1 cellular context compared by ENCODE assay signal in the genomic region with DNA sequence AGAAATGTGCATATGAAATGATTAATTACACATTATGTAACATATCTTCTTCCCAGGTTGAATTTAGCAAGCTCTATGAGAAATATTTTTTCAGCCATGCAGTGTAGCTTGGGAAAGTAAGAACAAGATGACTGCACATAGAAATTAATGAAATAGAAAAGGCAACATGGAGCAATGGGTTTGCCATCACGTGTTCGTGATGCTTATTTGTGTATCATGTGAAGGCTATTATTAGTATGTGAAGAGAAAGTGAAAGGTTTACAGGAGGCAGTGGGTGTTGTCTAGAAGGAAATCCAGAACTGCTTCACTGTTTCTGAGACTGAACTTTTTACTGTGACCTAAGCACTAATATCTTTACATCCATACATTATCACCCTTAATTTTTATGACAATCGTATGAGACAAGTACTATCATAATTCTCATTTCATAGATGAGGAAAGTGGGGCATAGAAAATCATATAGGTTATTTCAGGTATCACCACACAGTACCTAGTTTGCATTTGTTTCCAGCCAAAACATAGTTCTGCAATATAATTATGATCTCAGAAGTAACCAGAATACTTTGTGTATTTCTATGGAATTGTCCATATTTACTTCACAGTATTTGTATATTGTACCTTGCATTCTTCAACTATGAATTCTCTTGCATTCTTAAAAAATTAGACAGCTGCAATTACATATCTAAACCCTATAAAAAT.
TF ChIP-seq lines count a peak whose summit lies in the region.

No MANE protein-coding gene starts in this region.

TF ChIP-seq in HepG2, 621 proteins besides CTCF, POLR2A, EP300 and RAD21:
- TF ChIP-seq ZNF567 (CRISPR knock-in tag; IDR thresholded peaks at IDR 0.05; ENCODE audit: borderline replicate concordance), result no peak
- TF ChIP-seq ZNF607 (CRISPR knock-in tag; IDR thresholded peaks at IDR 0.05; ENCODE audit: borderline replicate concordance), result no peak
- no peak for TF ChIP-seq CHD4 (IDR thresholded peaks at IDR 0.05; ENCODE audit: borderline replicate concordance, low read length)
- TF ChIP-seq, protein P1, sequence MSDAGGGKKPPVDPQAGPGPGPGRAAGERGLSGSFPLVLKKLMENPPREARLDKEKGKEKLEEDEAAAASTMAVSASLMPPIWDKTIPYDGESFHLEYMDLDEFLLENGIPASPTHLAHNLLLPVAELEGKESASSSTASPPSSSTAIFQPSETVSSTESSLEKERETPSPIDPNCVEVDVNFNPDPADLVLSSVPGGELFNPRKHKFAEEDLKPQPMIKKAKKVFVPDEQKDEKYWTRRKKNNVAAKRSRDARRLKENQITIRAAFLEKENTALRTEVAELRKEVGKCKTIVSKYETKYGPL (CRISPR knock-in tag; IDR thresholded peaks at IDR 0.05), result no peak
- TF ChIP-seq ZSCAN20 (CRISPR knock-in tag; IDR thresholded peaks at IDR 0.05; ENCODE audit: borderline replicate concordance), result no peak
- no peak for TF ChIP-seq ZNF367 (CRISPR knock-in tag; IDR thresholded peaks at IDR 0.05; ENCODE audit: borderline replicate concordance)
- no peak for TF ChIP-seq TCF7 (IDR thresholded peaks at IDR 0.05; ENCODE audit: low read depth)
- TF ChIP-seq, protein P2, sequence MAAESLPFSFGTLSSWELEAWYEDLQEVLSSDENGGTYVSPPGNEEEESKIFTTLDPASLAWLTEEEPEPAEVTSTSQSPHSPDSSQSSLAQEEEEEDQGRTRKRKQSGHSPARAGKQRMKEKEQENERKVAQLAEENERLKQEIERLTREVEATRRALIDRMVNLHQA (CRISPR knock-in tag; IDR thresholded peaks at IDR 0.05), result no peak
- TF ChIP-seq ZNF572 (CRISPR knock-in tag; IDR thresholded peaks at IDR 0.05), result no peak
- TF ChIP-seq, protein P3, sequence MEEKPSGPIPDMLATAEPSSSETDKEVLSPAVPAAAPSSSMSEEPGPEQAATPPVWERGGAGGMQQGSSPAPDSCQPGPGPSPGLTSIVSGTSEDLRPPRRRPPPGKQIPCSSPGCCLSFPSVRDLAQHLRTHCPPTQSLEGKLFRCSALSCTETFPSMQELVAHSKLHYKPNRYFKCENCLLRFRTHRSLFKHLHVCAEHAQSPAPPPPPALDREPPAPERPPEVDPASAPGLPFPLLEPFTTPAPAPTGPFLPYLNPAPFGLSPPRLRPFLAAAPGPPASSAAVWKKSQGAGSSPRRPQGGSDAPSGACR (CRISPR knock-in tag; IDR thresholded peaks at IDR 0.05), result no peak
- TF ChIP-seq ISX (CRISPR knock-in tag; conservative IDR thresholded peaks at IDR 0.05), result no peak
- no peak for TF ChIP-seq ZNF383 (CRISPR knock-in tag; IDR thresholded peaks at IDR 0.05; ENCODE audit: borderline replicate concordance)
- no peak for TF ChIP-seq ZNF460 (CRISPR knock-in tag; IDR thresholded peaks at IDR 0.05; ENCODE audit: borderline replicate concordance)
TF ChIP-seq in HepG2: peak in this region for 0.
